8 cellular contexts compared by ENCODE assay signal in the genomic region with DNA sequence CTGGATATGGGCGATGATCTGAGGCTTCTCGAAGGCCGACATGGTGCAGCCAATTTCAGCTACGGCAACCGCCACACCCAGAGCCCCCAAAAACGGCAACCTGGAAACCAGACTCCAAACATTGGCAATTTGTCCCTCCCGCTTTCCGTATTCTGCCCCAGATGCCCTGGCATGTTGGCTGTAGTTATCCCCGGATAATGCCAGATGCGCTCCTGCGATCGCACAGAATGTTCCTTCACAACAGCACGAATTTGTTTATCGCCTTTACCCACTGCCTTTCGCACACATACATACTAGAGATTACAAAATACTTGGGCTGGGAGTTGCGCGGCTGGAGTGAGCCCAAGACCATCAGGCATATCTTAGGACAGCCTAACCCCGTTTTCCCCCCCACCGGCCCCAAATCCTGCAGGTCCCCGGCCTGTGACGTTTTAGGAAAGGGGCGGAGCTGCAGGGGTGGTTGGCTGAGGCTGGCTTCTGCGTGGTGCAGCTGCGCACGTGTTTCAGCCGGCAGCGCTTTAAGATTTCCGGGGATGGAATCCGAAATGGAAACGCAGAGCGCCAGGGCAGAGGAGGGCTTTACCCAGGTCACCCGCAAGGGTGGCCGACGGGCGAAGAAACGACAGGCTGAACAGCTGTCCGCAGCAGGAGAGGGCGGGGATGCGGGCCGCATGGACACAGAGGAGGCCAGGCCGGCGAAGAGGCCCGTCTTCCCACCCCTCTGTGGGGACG. TPM values are rescaled to one million over a fixed set of nuclear protein-coding genes. Genes with fewer than 3 reads are reported as not detected.
DNase-seq lines count a peak whose midpoint lies in the region; ATAC-seq, FAIRE-seq and TF ChIP-seq lines count a peak whose summit lies in the region.

A gene (plus strand): TSS at position 487 of the 732 bp plus-strand sequence. CDS start 47 bp downstream, at position 534.

- H3K27me3 ChIP-seq in adrenal gland (no peaks in the 10 kb centered on the region), heart left ventricle (no peaks in the 10 kb centered on the region)

- H3K9me3 ChIP-seq in adrenal gland (replicated peaks in 1 of 3) (no peaks in the 10 kb centered on the region), heart left ventricle (no peaks in the 10 kb centered on the region)

- peak within 1 kb of the TSS; percentile 98 for H3K4me3 Mint-ChIP-seq in type B pancreatic cell

- peak within 1 kb of the TSS; percentile 72 to 99 (median 95) for H3K27ac ChIP-seq in adrenal gland
- H3K27ac ChIP-seq in heart left ventricle, result peak within 1 kb of the TSS; percentile 87 to 98 (median 94)

- TF ChIP-seq POLR2A in GM12892 (IDR thresholded peaks at IDR 0.05; ENCODE audit: low read depth, low read length) (peak; percentile 66; the same call in 1 of the 2 replicates), adrenal gland (IDR thresholded peaks at IDR 0.05) (peak in 1 of 2 donors; percentile 81), heart left ventricle (IDR thresholded peaks at IDR 0.05) (peak in 1 of 2 donors; percentile 50)

- H3K4me1 ChIP-seq in adrenal gland (replicated peaks in 1 of 2) (peaks cover 10 to 23% of the 10 kb centered on the region in 2 donors), heart left ventricle (peaks cover 0 to 45% (median 32%) of the 10 kb centered on the region in 12 donors)

- 0 to 1% (median 0%) methylated on average over 26 to 44 of the region's 44 CpGs for WGBS in adrenal gland, 4 donors
- 0 to 1% (median 0%) methylated on average over 43 to 44 of the region's 44 CpGs for WGBS in heart left ventricle, 4 donors

- no peaks in the 10 kb centered on the region for H3K27me3 Mint-ChIP-seq in type B pancreatic cell

- H3K36me3 ChIP-seq in adrenal gland (replicated peaks in 1 of 2) (peaks cover 0 to 26% of the 10 kb centered on the region in 2 donors), heart left ventricle (peaks cover 0 to 28% (median 25%) of the 10 kb centered on the region in 9 donors)

- DNase-seq in GM12892 (ENCODE audit: insufficient read length), result peak; percentile 84
- peak; percentile 94 for DNase-seq in NCI-H146 (lab: John Stamatoyannopoulos, UW)
- DNase-seq in T-helper 1 cell, result peak; percentile 91 to 97 (median 94)
- DNase-seq in adrenal gland, result peak; percentile 95 to 98 (median 97)
- DNase-seq in heart left ventricle, result peak; percentile 96 to 97 (median 96)
- peak; percentile 93 for DNase-seq in pons (ENCODE audit: low spot score)
- DNase-seq in type B pancreatic cell (ENCODE audit: extremely low spot score, unreplicated experiment), result peak; percentile 95

- H3K4me3 ChIP-seq in adrenal gland (peak within 1 kb of the TSS; percentile 44 to 92 (median 54)), heart left ventricle (peak within 1 kb of the TSS; percentile 61 to 97 (median 86))

- H3K4me1 Mint-ChIP-seq in type B pancreatic cell (ENCODE audit: unreplicated experiment), result peaks cover 23% of the 10 kb centered on the region

- H3K36me3 Mint-ChIP-seq in type B pancreatic cell, result peaks cover 22% of the 10 kb centered on the region

- peak within 1 kb of the TSS; percentile 100 for H3K27ac Mint-ChIP-seq in type B pancreatic cell

- H3K9me3 Mint-ChIP-seq in type B pancreatic cell, result no peaks in the 10 kb centered on the region

- intact Hi-C loops in adrenal gland (cut with DNase I) (loop anchor here in 1 of 2 donors (5.0 kb wide), 1 partner anchor 95 kb away; a partner anchor contains a TSS), heart left ventricle (cut with DNase I) (loop anchor here in 8 of 10 donors (1.0 to 10.0 kb wide), 6 partner anchors 93 to 97 kb away; a partner anchor contains a TSS)

- ATAC-seq in HG02852 (IDR thresholded peaks at IDR 0.05; ENCODE audit: unreplicated experiment), result peak; percentile 95
- ATAC-seq in heart left ventricle, result peak; percentile 97 to 99 (median 98)

- peak in 2 of 6 experiments; percentile 17 to 18 for TF ChIP-seq CTCF in adrenal gland (IDR thresholded peaks at IDR 0.05)
- no peak for TF ChIP-seq CTCF in heart left ventricle (IDR thresholded peaks at IDR 0.05)
- TF ChIP-seq CTCF in type B pancreatic cell (conservative IDR thresholded peaks at IDR 0.05), result peak; percentile 45

- FAIRE-seq in GM12892 (lab: Jason Lieb, UNC), result peak; percentile 93

RNA-seq across cellular contexts. Expression of the gene that starts here (rescaled TPM):
- polyA plus RNA-seq in GM12892 (2012; ENCODE audit: missing spikeins), result 19.8 TPM
- total RNA-seq in adrenal gland, result 10 to 100 TPM in 6 of 8 donors, 1 to 10 TPM in 2; 6.3 to 23.2 (median 14.8) TPM
- polyA plus RNA-seq in adrenal gland, result 10 to 100 TPM in 1 of 3 donors, 1 to 10 TPM in 2; 6.0 to 25.5 (median 9.1) TPM
- total RNA-seq in heart left ventricle, result 10 to 100 TPM in 3 of 9 donors, 1 to 10 TPM in 6; 6.6 to 11.3 (median 8.8) TPM
- 10 to 100 TPM in 1 of 2 donors, 1 to 10 TPM in 1; 4.5 to 20.1 TPM for polyA plus RNA-seq in heart left ventricle
- total RNA-seq in type B pancreatic cell (ENCODE audit: low replicate concordance), result 13.5 and 14.8 TPM in 2 replicates

Comparison
In these comparisons a context has a peak if more than half of its experiments do, and no peak if none do; other contexts are left out.
1. Peak in every context shown above with its lines: DNase-seq, ATAC-seq, H3K4me3 ChIP-seq and H3K27ac ChIP-seq.